Comparison of ENCODE assay signal across 11 cellular contexts in the genomic region with DNA sequence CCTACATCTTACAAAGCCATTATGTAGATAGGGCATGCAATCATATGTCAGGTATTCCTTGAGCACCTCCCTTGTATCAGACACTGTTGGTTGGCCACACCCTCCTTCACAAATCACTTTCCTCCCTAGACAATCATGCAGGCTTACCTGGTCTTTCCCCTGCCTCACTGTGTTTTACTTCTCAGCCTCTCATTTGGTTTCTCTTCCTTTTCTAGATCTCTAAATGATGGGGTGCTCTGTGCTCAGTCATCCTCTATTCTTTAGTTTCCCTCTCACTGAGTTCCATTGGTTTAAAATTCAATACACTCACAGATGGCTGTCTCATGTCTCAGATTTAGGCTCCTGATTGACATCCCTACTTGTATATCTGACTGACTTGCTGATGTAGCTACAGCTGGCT. TPM values are rescaled to one million over a fixed set of nuclear protein-coding genes. Genes with fewer than 3 reads are reported as not detected.
A peak's percentile ranks its signal among the peaks of the same experiment; 100 is the strongest.
DNase-seq lines count a peak whose midpoint lies in the region; ATAC-seq, FAIRE-seq and TF ChIP-seq lines count a peak whose summit lies in the region.
"Had no signal": no experiment of that assay in that cellular context is flagged by ENCODE, and none has a peak within 500 bp of the region (broad histone marks: within the 10 kb centered on the region; RNA-seq: fewer than 3 reads in every experiment).

No MANE protein-coding gene starts in this region.

- H3K36me3 ChIP-seq in bronchial epithelial cell (ENCODE audit: control insufficient read depth, insufficient read depth, low read length) = no peaks in the 10 kb centered on the region
- H3K36me3 ChIP-seq in trophoblast cell (ENCODE audit: control insufficient read depth in 1 of 2, insufficient read depth in 2 of 2, low read length in 2 of 2) = no peaks in the 10 kb centered on the region
- H3K36me3 ChIP-seq: WERI-Rb-1 had no signal

- no peak overlapping the region for H3K23ac ChIP-seq in trophoblast cell (ENCODE audit: low read length)

- no peaks in the 10 kb centered on the region for H3K9me3 ChIP-seq in trophoblast cell (ENCODE audit: insufficient read depth, low read depth, low read length)

- H3K4me3 ChIP-seq in bronchial epithelial cell (ENCODE audit: low read depth, low read length) = no peak overlapping the region
- no peak overlapping the region for H3K4me3 ChIP-seq in trophoblast cell (ENCODE audit: low read depth, low read length)

- H3K4me2 ChIP-seq in trophoblast cell (ENCODE audit: low read length) = no peak overlapping the region

- no peak overlapping the region for H2AFZ ChIP-seq in trophoblast cell (ENCODE audit: insufficient read depth, low read length, poor library complexity)

- H3K79me2 ChIP-seq in trophoblast cell (ENCODE audit: control insufficient read depth, insufficient read depth, low read length, poor library complexity) = no peaks in the 10 kb centered on the region

- H2AK5ac ChIP-seq in trophoblast cell (ENCODE audit: low read length) = no peak overlapping the region

- FAIRE-seq in bronchial epithelial cell (lab: Jason Lieb, UNC) = no peak

- H2BK120ac ChIP-seq in trophoblast cell (ENCODE audit: insufficient read depth, low read length, poor library complexity) = no peak overlapping the region

- no peak overlapping the region for H3K4ac ChIP-seq in trophoblast cell (ENCODE audit: low read depth, low read length)

- peak; percentile 93 for ATAC-seq in GM18867 (IDR thresholded peaks at IDR 0.05; ENCODE audit: unreplicated experiment)
- peak; percentile 98 for ATAC-seq in GM21367 (IDR thresholded peaks at IDR 0.05; ENCODE audit: unreplicated experiment)
- peak; percentile 92 for ATAC-seq in HG03045 (IDR thresholded peaks at IDR 0.05; ENCODE audit: unreplicated experiment)

- no peak for TF ChIP-seq CTCF in bronchial epithelial cell (IDR thresholded peaks at IDR 0.05; ENCODE audit: insufficient read depth, low read length, severe bottlenecking)

- H2BK12ac ChIP-seq in trophoblast cell (ENCODE audit: low read length) = no peak overlapping the region

- H2BK5ac ChIP-seq in trophoblast cell (ENCODE audit: low read depth, low read length, poor library complexity) = no peak overlapping the region

- H4K91ac ChIP-seq in trophoblast cell (ENCODE audit: low read depth, low read length) = no peak overlapping the region

- no peak overlapping the region for H3K18ac ChIP-seq in trophoblast cell (ENCODE audit: low read length)

- no peaks in the 10 kb centered on the region for H3K79me1 ChIP-seq in trophoblast cell (ENCODE audit: low read length)

- H3K4me1 ChIP-seq in trophoblast cell (ENCODE audit: control insufficient read depth in 1 of 2, insufficient read depth in 2 of 2, low read length in 2 of 2) = peaks cover 0 to 2% of the 10 kb centered on the region in 2 experiments

- H4K8ac ChIP-seq in trophoblast cell (ENCODE audit: low read depth, low read length) = no peak overlapping the region

- H3K9ac ChIP-seq in trophoblast cell (ENCODE audit: low read length) = no peak overlapping the region

- no peak overlapping the region for H3K27ac ChIP-seq in trophoblast cell (ENCODE audit: low read depth, low read length)
- H3K27ac ChIP-seq: WERI-Rb-1 had no signal

- H3K14ac ChIP-seq in trophoblast cell (ENCODE audit: low read length) = no peak overlapping the region

- H4K12ac ChIP-seq in trophoblast cell (ENCODE audit: low read depth, low read length) = no peak overlapping the region

- DNase-seq in bronchial epithelial cell (ENCODE audit: low read depth) (peak; percentile 8), mesenteric fat pad (ENCODE audit: low spot score) (no peak), trophoblast cell (no peak), NCI-H2029 treated with DMSO at 0.1 percent for 48 hours (lab: John Stamatoyannopoulos, UW) (no peak), GOT3 (lab: John Stamatoyannopoulos, UW) (no peak)
- DNase-seq: amniotic stem cell, islet precursor cell, WERI-Rb-1 had no signal

- H3K27me3 ChIP-seq in bronchial epithelial cell (ENCODE audit: control insufficient read depth, insufficient read depth, low read length) (no peaks in the 10 kb centered on the region), trophoblast cell (ENCODE audit: insufficient read depth, low read length) (no peaks in the 10 kb centered on the region)

RNA-seq across cellular contexts. Expression of a gene that starts 31.4 kb away (rescaled TPM):
- total RNA-seq in bronchial epithelial cell (7.4 and 7.9 TPM in 2 replicates), mesenteric fat pad (3.8 TPM)
- 59.8 and 70.8 TPM in 2 replicates for polyA plus RNA-seq in trophoblast cell (2013)
